ENCODE assay signal across 16 cellular contexts in the genomic region with DNA sequence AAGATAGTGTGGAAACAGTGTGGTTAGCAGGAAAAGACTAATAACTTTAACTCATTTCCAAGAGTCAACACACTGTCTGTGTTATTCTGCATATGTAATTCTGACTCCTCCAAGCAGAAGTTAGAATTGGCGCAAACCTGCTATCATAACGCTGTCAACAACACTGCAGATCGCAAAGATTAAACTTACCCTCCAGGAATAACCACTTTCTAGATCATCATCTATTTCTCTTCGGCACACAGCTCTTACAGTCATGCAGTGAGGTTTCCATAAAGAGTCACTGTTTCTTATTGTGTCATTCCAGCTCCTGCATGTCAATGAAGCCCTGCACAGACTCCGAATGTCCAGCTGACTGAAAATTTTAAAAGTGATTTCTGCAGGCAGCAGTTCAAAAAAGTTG. TPM values are rescaled to one million over a fixed set of nuclear protein-coding genes. Genes with fewer than 3 reads are reported as not detected.
A peak's percentile ranks its signal among the peaks of the same experiment; 100 is the strongest.
DNase-seq lines count a peak whose midpoint lies in the region; ATAC-seq, FAIRE-seq and TF ChIP-seq lines count a peak whose summit lies in the region.
"Had no signal": no experiment of that assay in that cellular context is flagged by ENCODE, and none has a peak within 500 bp of the region (broad histone marks: within the 10 kb centered on the region; RNA-seq: fewer than 3 reads in every experiment).

No MANE protein-coding gene starts in this region.

- H3K4me1 Mint-ChIP-seq in CD4-positive, alpha-beta T cell (ENCODE audit: low read depth): peaks cover 44% of the 10 kb centered on the region
- H3K4me1 Mint-ChIP-seq in natural killer cell treated with Interleukin-12 subunit alpha and Interleukin-12 subunit beta and Interleukin-15 and Interleukin-18, amount 100 ng/mL, for 72 hours (ENCODE audit: low read depth in 2 of 2): peaks cover 25 to 32% of the 10 kb centered on the region in 2 donors

- no peaks in the 10 kb centered on the region for H3K27me3 ChIP-seq in CD4-positive, alpha-beta T cell (ENCODE audit: control insufficient read depth, insufficient read depth, low read length)
- H3K27me3 ChIP-seq in K562 (ENCODE audit: control insufficient read depth in 2 of 2, insufficient read depth in 2 of 2, low read length in 2 of 2): no peaks in the 10 kb centered on the region; a peak in 1 of 5 replicates
- H3K27me3 ChIP-seq: SJSA1 had no signal

- TF ChIP-seq EP300 in K562 (IDR thresholded peaks at IDR 0.05; ENCODE audit: low read length): no peak

- no peaks in the 10 kb centered on the region for H3K9me3 ChIP-seq in CD4-positive, alpha-beta T cell (ENCODE audit: control insufficient read depth, low read length)
- H3K9me3 ChIP-seq in KOPT-K1 (ENCODE audit: insufficient read depth, low read length, poor library complexity, severe bottlenecking): no peaks in the 10 kb centered on the region
- no peaks in the 10 kb centered on the region for H3K9me3 ChIP-seq in K562 (replicated peaks; ENCODE audit: control insufficient read depth, insufficient read depth, low read depth, low read length)
- H3K9me3 ChIP-seq: SJSA1 had no signal

- peak overlapping the region; percentile 89 for H3K27ac Mint-ChIP-seq in CD4-positive, alpha-beta T cell
- H3K27ac Mint-ChIP-seq in natural killer cell treated with Interleukin-12 subunit alpha and Interleukin-12 subunit beta and Interleukin-15 and Interleukin-18, amount 100 ng/mL, for 72 hours: peak overlapping the region; percentile 88 to 97

- ATAC-seq in CD4-positive, alpha-beta T cell (ENCODE audit: poor library complexity): no peak
- no peak for ATAC-seq in K562
- no peak for ATAC-seq in natural killer cell treated with Interleukin-12 subunit alpha and Interleukin-12 subunit beta and Interleukin-15 and Interleukin-18, amount 100 ng/mL, for 72 hours
- ATAC-seq in HG02610 (IDR thresholded peaks at IDR 0.05; ENCODE audit: unreplicated experiment): no peak

- H3K4me3 Mint-ChIP-seq in CD4-positive, alpha-beta T cell: peak overlapping the region; percentile 72
- H3K4me3 Mint-ChIP-seq in natural killer cell treated with Interleukin-12 subunit alpha and Interleukin-12 subunit beta and Interleukin-15 and Interleukin-18, amount 100 ng/mL, for 72 hours: no peak overlapping the region

- 0 out of 2 replicates have a peak overlapping the region, but pooled peaks have one; percentile 6 for H2AFZ ChIP-seq in K562 (ENCODE audit: low read depth, low read length)

- TF ChIP-seq POLR2A in K562 (conservative IDR thresholded peaks at IDR 0.05): no peak

- POLR2A ChIA-PET in CD4-positive, alpha-beta T cell (lab: Charles Lee): interaction anchor here (1.1 to 3.3 kb wide), 3 partner anchors 23 to 460 kb away, joined by 4 to 12 read pairs (median 9); no protein-coding TSS in a partner anchor
- POLR2A ChIA-PET in K562 (lab: Yijun Ruan, JAX): no interaction called here

- no peaks in the 10 kb centered on the region for H3K36me3 ChIP-seq in KOPT-K1 (ENCODE audit: insufficient read depth, low read length)
- H3K36me3 ChIP-seq in K562 (ENCODE audit: control insufficient read depth, insufficient read depth, low read length): no peaks in the 10 kb centered on the region; the same call in 2 of the 3 replicates
- H3K36me3 ChIP-seq: SJSA1 had no signal

- H4K20me1 ChIP-seq in K562 (replicated peaks; ENCODE audit: control insufficient read depth, insufficient read depth, low read length): no peaks in the 10 kb centered on the region

- no peak for DNase-seq in CD4-positive, alpha-beta T cell
- DNase-seq in K562 (ENCODE audit: extremely low read depth in 1 of 4, low spot score in 3 of 4) (no peak), urothelium cell line (ENCODE audit: low spot score) (no peak), NCI-H2107 treated with DMSO at 0.1 percent for 48 hours (lab: John Stamatoyannopoulos, UW; ENCODE audit: unreplicated experiment) (no peak)
- no peak for DNase-seq in natural killer cell treated with Interleukin-12 subunit alpha and Interleukin-12 subunit beta and Interleukin-15 and Interleukin-18, amount 100 ng/mL, for 72 hours (ENCODE audit: low spot score)
- DNase-seq: ACHN, COR-L47, DMS153, GOT3, Kasumi-1, NCI-H1417, NCI-H2029, NCI-H524 had no signal

- H3K4me3 ChIP-seq in K562: no peak overlapping the region
- H3K4me3 ChIP-seq: SJSA1 had no signal

- peaks cover 8 to 24% of the 10 kb centered on the region in 2 experiments; a peak in 4 of 5 replicates for H3K4me1 ChIP-seq in K562 (replicated peaks in 1 of 2; ENCODE audit: control insufficient read depth in 2 of 2, insufficient read depth in 2 of 2, low read length in 2 of 2)

- no peaks in the 10 kb centered on the region for H3K9me1 ChIP-seq in K562 (ENCODE audit: control insufficient read depth, insufficient read depth, low read length)

- H3K27me3 Mint-ChIP-seq in CD4-positive, alpha-beta T cell: no peaks in the 10 kb centered on the region
- no peaks in the 10 kb centered on the region for H3K27me3 Mint-ChIP-seq in natural killer cell treated with Interleukin-12 subunit alpha and Interleukin-12 subunit beta and Interleukin-15 and Interleukin-18, amount 100 ng/mL, for 72 hours

- H3K27ac ChIP-seq in CD4-positive, alpha-beta T cell (ENCODE audit: low read depth, low read length): no peak overlapping the region
- H3K27ac ChIP-seq in KOPT-K1 (ENCODE audit: low read depth, low read length, poor library complexity, severe bottlenecking) (peak overlapping the region; percentile 88), K562 (ENCODE audit: extremely low read depth, low read depth, low read length) (no peak overlapping the region)
- H3K27ac ChIP-seq: SJSA1 had no signal

- H3K36me3 Mint-ChIP-seq in CD4-positive, alpha-beta T cell (ENCODE audit: low read depth): peaks cover 8% of the 10 kb centered on the region
- no peaks in the 10 kb centered on the region for H3K36me3 Mint-ChIP-seq in natural killer cell treated with Interleukin-12 subunit alpha and Interleukin-12 subunit beta and Interleukin-15 and Interleukin-18, amount 100 ng/mL, for 72 hours

- no peak overlapping the region for H3K9ac ChIP-seq in K562 (ENCODE audit: insufficient read depth in 1 of 2, low read depth in 2 of 2, low read length in 2 of 2)

- CTCF ChIA-PET in CD4-positive, alpha-beta T cell (lab: Charles Lee): interaction anchor here (0.7 to 4.6 kb wide), 8 partner anchors 11 to 461 kb away, joined by 3 to 50 read pairs (median 10); no protein-coding TSS in a partner anchor
- CTCF ChIA-PET in K562 (lab: Yijun Ruan, JAX; ENCODE audit: low intra/inter-chr PET ratio): no interaction called here

- no peak for TF ChIP-seq CTCF in CD4-positive, alpha-beta T cell (IDR thresholded peaks at IDR 0.05)
- TF ChIP-seq CTCF in K562 (IDR thresholded peaks at IDR 0.05 in 2 of 3, conservative IDR thresholded peaks at IDR 0.05 in 1 of 3; ENCODE audit: insufficient read depth in 2 of 3, low read depth in 1 of 3, low read length in 3 of 3): no peak

- no peak; a peak in 1 of 4 replicates for TF ChIP-seq RAD21 in K562 (CRISPR knock-in tag; conservative IDR thresholded peaks at IDR 0.05 in 1 of 2, IDR thresholded peaks at IDR 0.05 in 1 of 2)

- no peak for FAIRE-seq in K562 (lab: Jason Lieb, UNC)
- FAIRE-seq in urothelium cell line (lab: Jason Lieb, UNC): no peak

- peaks cover 3% of the 10 kb centered on the region; the same call in 2 of the 3 replicates for H3K79me2 ChIP-seq in K562 (ENCODE audit: control insufficient read depth, insufficient read depth, low read length)

- in situ Hi-C loops in K562 (cut with MboI): loop anchor here (10.0 kb wide), 1 partner anchor 370 kb away; no protein-coding TSS in a partner anchor

- intact Hi-C loops in CD4-positive, alpha-beta T cell (cut with DNase I, micrococcal nuclease): loop anchor here (5.0 kb wide), 7 partner anchors 53 to 843 kb away; no protein-coding TSS in a partner anchor
- intact Hi-C loops in K562 (cut with micrococcal nuclease): no loop called here

- no TSS peak for BruUV-seq in K562 (replicated peaks; lab: Mats Ljungman, UMichigan)

- WGBS in K562 (ENCODE audit: insufficient coverage, low coverage, missing lambda C conversion rate): 44% methylated on average over 5 of the region's 5 CpGs

- no peak overlapping the region; the same call in 1 of the 2 replicates for H3K4me2 ChIP-seq in K562 (ENCODE audit: insufficient read depth, low read length)

- no peaks in the 10 kb centered on the region for H3K9me3 Mint-ChIP-seq in CD4-positive, alpha-beta T cell
- H3K9me3 Mint-ChIP-seq in natural killer cell treated with Interleukin-12 subunit alpha and Interleukin-12 subunit beta and Interleukin-15 and Interleukin-18, amount 100 ng/mL, for 72 hours: no peaks in the 10 kb centered on the region

RNA-seq across cellular contexts. Expression of gene FBXO48, which starts 2.4 kb away (rescaled TPM):
- total RNA-seq in CD4-positive, alpha-beta T cell: under 1 TPM; 0.44 to 0.50 TPM
- total RNA-seq in K562 (2011; cell fraction: chromatin; rRNA removed; ENCODE audit: low replicate concordance): 0.79 and 1.4 TPM in 2 replicates
- total RNA-seq in K562 (2011; cell fraction: nucleolus; rRNA removed): 0.79 and 0.83 TPM in 2 replicates
- 1.5 and 3.9 TPM in 2 replicates for total RNA-seq in K562 (2011; cell fraction: nucleoplasm; rRNA removed)
- total RNA-seq in K562 (2014; rRNA removed) (0.24 and 0.36 TPM in 2 replicates), K562 (2014; rRNA removed; fragmentation: Illumina TruSeq; extraction: Trizol) (0.73 and 0.93 TPM in 2 replicates), K562 (2015; rRNA removed; fragmentation: Illumina TruSeq; extraction: Trizol) (0.58 and 0.64 TPM in 2 replicates), K562 (2021) (0.64 and 0.65 TPM in 2 replicates)
- polyA plus RNA-seq in K562 (2011; rRNA removed) (1.2 and 1.8 TPM in 2 replicates), K562 (2014; fragmentation: Illumina TruSeq; extraction: Trizol) (0.90 and 0.97 TPM in 2 replicates), K562 (2014; fragmentation: Nextera tagmentation; extraction: Ambion mirVana) (under 1 TPM; 0.74 to 0.79 TPM), K562 (2014; rRNA removed) (0.69 and 0.84 TPM in 2 replicates)
- 0.51 and 0.77 TPM in 2 replicates for polyA plus RNA-seq in K562 (2011; cell fraction: cytosol; rRNA removed)
- 0.65 and 0.95 TPM in 2 replicates for polyA plus RNA-seq in K562 (2011; cell fraction: nucleus; rRNA removed)
- polyA plus RNA-seq in K562 (2012): 0.39 and 1.1 TPM in 2 replicates
- 1.0 and 1.4 TPM in 2 replicates for polyA minus RNA-seq in K562 (2011; rRNA and poly(A)+ RNA removed)
- 0.48 TPM in 1 of 2 replicates, not detected in the other for polyA minus RNA-seq in K562 (2011; cell fraction: cytosol; rRNA and poly(A)+ RNA removed)
- polyA minus RNA-seq in K562 (2011; cell fraction: nucleus; rRNA and poly(A)+ RNA removed): 0.78 and 0.81 TPM in 2 replicates
- total RNA-seq in natural killer cell treated with Interleukin-12 subunit alpha and Interleukin-12 subunit beta and Interleukin-15 and Interleukin-18, amount 100 ng/mL, for 72 hours: 1 to 10 TPM; 1.8 to 2.5 TPM

RNA-seq across cellular contexts. Expression of gene APLF, which starts 2.7 kb away (rescaled TPM):
- total RNA-seq in CD4-positive, alpha-beta T cell: 1 to 10 TPM; 4.1 to 4.3 TPM
- total RNA-seq in K562 (2011; cell fraction: chromatin; rRNA removed; ENCODE audit: low replicate concordance): 0.81 and 1.8 TPM in 2 replicates
- total RNA-seq in K562 (2011; cell fraction: nucleolus; rRNA removed): 0.26 and 0.33 TPM in 2 replicates
- total RNA-seq in K562 (2011; cell fraction: nucleoplasm; rRNA removed): 0.46 and 0.81 TPM in 2 replicates
- total RNA-seq in K562 (2014; rRNA removed) (0.32 and 1.3 TPM in 2 replicates), K562 (2014; rRNA removed; fragmentation: Illumina TruSeq; extraction: Trizol) (0.84 and 1.1 TPM in 2 replicates), K562 (2015; rRNA removed; fragmentation: Illumina TruSeq; extraction: Trizol) (0.90 and 1.1 TPM in 2 replicates), K562 (2021) (0.67 and 0.71 TPM in 2 replicates)
- polyA plus RNA-seq in K562 (2011; rRNA removed) (0.34 and 0.72 TPM in 2 replicates), K562 (2014; fragmentation: Illumina TruSeq; extraction: Trizol) (0.51 and 0.77 TPM in 2 replicates), K562 (2014; fragmentation: Nextera tagmentation; extraction: Ambion mirVana) (under 1 TPM; 0.07 to 0.15 TPM), K562 (2014; rRNA removed) (0.45 TPM in 2 replicates)
- polyA plus RNA-seq in K562 (2011; cell fraction: cytosol; rRNA removed): 0.13 and 0.30 TPM in 2 replicates
- 0.41 and 0.45 TPM in 2 replicates for polyA plus RNA-seq in K562 (2011; cell fraction: nucleus; rRNA removed)
- 0.77 and 1.8 TPM in 2 replicates for polyA plus RNA-seq in K562 (2012)
- polyA minus RNA-seq in K562 (2011; rRNA and poly(A)+ RNA removed): 1.5 and 2.2 TPM in 2 replicates
- 0.46 and 0.76 TPM in 2 replicates for polyA minus RNA-seq in K562 (2011; cell fraction: cytosol; rRNA and poly(A)+ RNA removed)
- 1.2 and 1.3 TPM in 2 replicates for polyA minus RNA-seq in K562 (2011; cell fraction: nucleus; rRNA and poly(A)+ RNA removed)
- total RNA-seq in natural killer cell treated with Interleukin-12 subunit alpha and Interleukin-12 subunit beta and Interleukin-15 and Interleukin-18, amount 100 ng/mL, for 72 hours: 1 to 10 TPM; 2.0 to 3.2 TPM
